In genomic region chr14:70416322-70416716, GRCh38 we compare ENCODE assay signal across 8 cellular contexts. TPM values are rescaled to one million over a fixed set of nuclear protein-coding genes. Genes with fewer than 3 reads are reported as not detected.
A peak's percentile ranks its signal among the peaks of the same experiment; 100 is the strongest.
DNase-seq lines count a peak whose midpoint lies in the region; TF ChIP-seq lines count a peak whose summit lies in the region.

No MANE protein-coding gene starts in this region.

- intact Hi-C loops in activated naive CD4-positive, alpha-beta T cell treated with anti-CD3 and anti-CD28 coated beads for 36 hours (cut with micrococcal nuclease) = loop anchor here (5.0 to 10.0 kb wide), 2 partner anchors 59 to 398 kb away; partner anchors contain the start of gene COX16
- intact Hi-C loops in posterior vena cava (cut with DNase I) = no loop called here

- no peak for DNase-seq in activated naive CD4-positive, alpha-beta T cell treated with anti-CD3 and anti-CD28 coated beads for 36 hours
- DNase-seq in activated naive CD4-positive, alpha-beta T cell treated with Interleukin-2 at 50 U/mL for 16 hours = no peak
- peak; percentile 8 for DNase-seq in RPMI7951 (ENCODE audit: low read depth)
- no peak for DNase-seq in stimulated activated CD4-positive, alpha-beta T cell treated with anti-CD3 and anti-CD28 coated beads, Interleukin-2, amount 100 ng/mL, for 48 hours
- no peak for DNase-seq in OCI-M1 (lab: John Stamatoyannopoulos, UW)
- DNase-seq in posterior vena cava (ENCODE audit: low spot score) = no peak

- H3K27ac ChIP-seq in esophagus (ENCODE audit: low read depth in 2 of 2, low read length in 1 of 2) = peak overlapping the region; percentile 86 to 87
- peak overlapping the region; percentile 81 for H3K27ac ChIP-seq in neural cell (ENCODE audit: low read length)

- no peak for TF ChIP-seq CTCF in neural cell (IDR thresholded peaks at IDR 0.05; ENCODE audit: poor library complexity, severe bottlenecking)

- no peak for TF ChIP-seq EP300 in neural cell (conservative IDR thresholded peaks at IDR 0.05; ENCODE audit: poor library complexity, severe bottlenecking)

- CTCF ChIA-PET in activated naive CD4-positive, alpha-beta T cell treated with anti-CD3 and anti-CD28 coated beads for 36 hours (lab: Charles Lee) = no interaction called here

- H3K27me3 Mint-ChIP-seq in activated naive CD4-positive, alpha-beta T cell treated with anti-CD3 and anti-CD28 coated beads for 36 hours (ENCODE audit: low read depth) = no peaks in the 10 kb centered on the region

- peak overlapping the region; percentile 77 for H2AFZ ChIP-seq in neural cell (ENCODE audit: low read depth, low read length)

- H3K9me3 ChIP-seq in esophagus (ENCODE audit: control insufficient read depth in 2 of 2, insufficient read depth in 1 of 2, low read depth in 1 of 2, low read length in 1 of 2) (no peaks in the 10 kb centered on the region), neural cell (ENCODE audit: low read length) (no peaks in the 10 kb centered on the region)

- H3K27me3 ChIP-seq in esophagus (ENCODE audit: control insufficient read depth in 1 of 2, insufficient read depth in 2 of 2, low read length in 2 of 2) = no peaks in the 10 kb centered on the region
- no peaks in the 10 kb centered on the region for H3K27me3 ChIP-seq in neural cell (ENCODE audit: insufficient read depth, low read depth, low read length)

- H3K9ac ChIP-seq in neural cell (ENCODE audit: low read length) = peak overlapping the region; percentile 84

- H3K4me1 Mint-ChIP-seq in activated naive CD4-positive, alpha-beta T cell treated with anti-CD3 and anti-CD28 coated beads for 36 hours (ENCODE audit: low read depth) = peaks cover 34% of the 10 kb centered on the region

- H3K9me3 Mint-ChIP-seq in activated naive CD4-positive, alpha-beta T cell treated with anti-CD3 and anti-CD28 coated beads for 36 hours = no peaks in the 10 kb centered on the region

- no peaks in the 10 kb centered on the region for H3K36me3 Mint-ChIP-seq in activated naive CD4-positive, alpha-beta T cell treated with anti-CD3 and anti-CD28 coated beads for 36 hours (ENCODE audit: low read depth)

- H4K20me1 ChIP-seq in neural cell (ENCODE audit: insufficient read depth) = no peaks in the 10 kb centered on the region

- no peak for TF ChIP-seq RAD21 in neural cell (conservative IDR thresholded peaks at IDR 0.05)

- H3K4me3 Mint-ChIP-seq in activated naive CD4-positive, alpha-beta T cell treated with anti-CD3 and anti-CD28 coated beads for 36 hours = peak overlapping the region; percentile 86

- no peaks in the 10 kb centered on the region for H3K36me3 ChIP-seq in esophagus (ENCODE audit: control insufficient read depth in 2 of 2, insufficient read depth in 2 of 2, low read length in 1 of 2)
- no peaks in the 10 kb centered on the region for H3K36me3 ChIP-seq in neural cell (ENCODE audit: insufficient read depth, low read length)

- H3K4me1 ChIP-seq in esophagus (ENCODE audit: control insufficient read depth in 2 of 2, insufficient read depth in 2 of 2, low read length in 1 of 2) = no peaks in the 10 kb centered on the region

- peak overlapping the region; percentile 85 for H3K4me2 ChIP-seq in neural cell (ENCODE audit: low read length)

- 3 to 5% methylated on average over 8 of the region's 8 CpGs for WGBS in esophagus, 2 donors

- peak overlapping the region; percentile 64 for H3K27ac Mint-ChIP-seq in activated naive CD4-positive, alpha-beta T cell treated with anti-CD3 and anti-CD28 coated beads for 36 hours

- peaks cover 27% of the 10 kb centered on the region for H3K79me2 ChIP-seq in neural cell (replicated peaks; ENCODE audit: insufficient read depth, low read length)

- no peaks in the 10 kb centered on the region for H3K9me2 ChIP-seq in neural cell (ENCODE audit: insufficient read depth, low read length)

- H3F3A ChIP-seq in neural cell (ENCODE audit: insufficient read depth, low read length, poor library complexity, severe bottlenecking) = no peaks in the 10 kb centered on the region

- H3K4me3 ChIP-seq in esophagus (ENCODE audit: low read depth in 1 of 2, low read length in 2 of 2) (peak overlapping the region; percentile 78 to 97), neural cell (ENCODE audit: low read length) (peak overlapping the region; percentile 78)

TF ChIP-seq in neural cell, 6 proteins besides CTCF, POLR2A, EP300 and RAD21:
- TF ChIP-seq TAF1 (IDR thresholded peaks at IDR 0.05; ENCODE audit: low read depth) (no peak), SMC3 (conservative IDR thresholded peaks at IDR 0.05; ENCODE audit: poor library complexity) (no peak), POLR2AphosphoS5 (IDR thresholded peaks at IDR 0.05) (no peak), EZH2 (IDR thresholded peaks at IDR 0.05; ENCODE audit: borderline replicate concordance, insufficient read depth, low read length, poor library complexity, severe bottlenecking) (no peak), MXI1 (conservative IDR thresholded peaks at IDR 0.05; ENCODE audit: poor library complexity, severe bottlenecking) (no peak)
- TF ChIP-seq, protein P1, sequence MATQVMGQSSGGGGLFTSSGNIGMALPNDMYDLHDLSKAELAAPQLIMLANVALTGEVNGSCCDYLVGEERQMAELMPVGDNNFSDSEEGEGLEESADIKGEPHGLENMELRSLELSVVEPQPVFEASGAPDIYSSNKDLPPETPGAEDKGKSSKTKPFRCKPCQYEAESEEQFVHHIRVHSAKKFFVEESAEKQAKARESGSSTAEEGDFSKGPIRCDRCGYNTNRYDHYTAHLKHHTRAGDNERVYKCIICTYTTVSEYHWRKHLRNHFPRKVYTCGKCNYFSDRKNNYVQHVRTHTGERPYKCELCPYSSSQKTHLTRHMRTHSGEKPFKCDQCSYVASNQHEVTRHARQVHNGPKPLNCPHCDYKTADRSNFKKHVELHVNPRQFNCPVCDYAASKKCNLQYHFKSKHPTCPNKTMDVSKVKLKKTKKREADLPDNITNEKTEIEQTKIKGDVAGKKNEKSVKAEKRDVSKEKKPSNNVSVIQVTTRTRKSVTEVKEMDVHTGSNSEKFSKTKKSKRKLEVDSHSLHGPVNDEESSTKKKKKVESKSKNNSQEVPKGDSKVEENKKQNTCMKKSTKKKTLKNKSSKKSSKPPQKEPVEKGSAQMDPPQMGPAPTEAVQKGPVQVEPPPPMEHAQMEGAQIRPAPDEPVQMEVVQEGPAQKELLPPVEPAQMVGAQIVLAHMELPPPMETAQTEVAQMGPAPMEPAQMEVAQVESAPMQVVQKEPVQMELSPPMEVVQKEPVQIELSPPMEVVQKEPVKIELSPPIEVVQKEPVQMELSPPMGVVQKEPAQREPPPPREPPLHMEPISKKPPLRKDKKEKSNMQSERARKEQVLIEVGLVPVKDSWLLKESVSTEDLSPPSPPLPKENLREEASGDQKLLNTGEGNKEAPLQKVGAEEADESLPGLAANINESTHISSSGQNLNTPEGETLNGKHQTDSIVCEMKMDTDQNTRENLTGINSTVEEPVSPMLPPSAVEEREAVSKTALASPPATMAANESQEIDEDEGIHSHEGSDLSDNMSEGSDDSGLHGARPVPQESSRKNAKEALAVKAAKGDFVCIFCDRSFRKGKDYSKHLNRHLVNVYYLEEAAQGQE (IDR thresholded peaks at IDR 0.05; ENCODE audit: borderline replicate concordance) = no peak

RNA-seq across cellular contexts. Expression of gene SYNJ2BP, which starts 0.6 kb away (rescaled TPM):
- 1 to 10 TPM; 7.3 to 8.0 TPM for total RNA-seq in activated naive CD4-positive, alpha-beta T cell treated with anti-CD3 and anti-CD28 coated beads for 36 hours
- 16.7 and 21.0 TPM in 2 replicates for total RNA-seq in RPMI7951 (2014; rRNA removed; shearing (Covaris generic))
- polyA plus RNA-seq in esophagus (1 to 10 TPM; 6.3 to 6.8 TPM), neural cell (27.0 and 27.7 TPM in 2 replicates)
- polyA minus RNA-seq in neural cell = 43.6 and 46.8 TPM in 2 replicates
- 10 to 100 TPM; 33.7 to 35.9 TPM for total RNA-seq in posterior vena cava

RNA-seq across cellular contexts. Expression of gene ADAM21, which starts 35.7 kb away (rescaled TPM):
- under 1 TPM; 0.21 to 0.32 TPM for total RNA-seq in activated naive CD4-positive, alpha-beta T cell treated with anti-CD3 and anti-CD28 coated beads for 36 hours
- 0.68 and 1.6 TPM in 2 replicates for total RNA-seq in RPMI7951 (2014; rRNA removed; shearing (Covaris generic))
- under 1 TPM in 1 of 2 donors, not detected in 1; 0.01 TPM for polyA plus RNA-seq in esophagus
- polyA plus RNA-seq in neural cell = 0.34 and 0.58 TPM in 2 replicates
- 0.46 and 0.73 TPM in 2 replicates for polyA minus RNA-seq in neural cell
- total RNA-seq in posterior vena cava = not detected

RNA-seq across cellular contexts. Expression of gene COX16, which starts 56.8 kb away (rescaled TPM):
- 10 to 100 TPM; 48.4 to 54.8 TPM for total RNA-seq in activated naive CD4-positive, alpha-beta T cell treated with anti-CD3 and anti-CD28 coated beads for 36 hours
- total RNA-seq in RPMI7951 (2014; rRNA removed; shearing (Covaris generic)) = 62.1 and 65.7 TPM in 2 replicates
- polyA plus RNA-seq in esophagus (10 to 100 TPM; 33.5 to 34.5 TPM), neural cell (149 and 189 TPM in 2 replicates)
- 34.6 and 41.1 TPM in 2 replicates for polyA minus RNA-seq in neural cell
- 10 to 100 TPM; 19.3 to 22.4 TPM for total RNA-seq in posterior vena cava
